In the genomic region with DNA sequence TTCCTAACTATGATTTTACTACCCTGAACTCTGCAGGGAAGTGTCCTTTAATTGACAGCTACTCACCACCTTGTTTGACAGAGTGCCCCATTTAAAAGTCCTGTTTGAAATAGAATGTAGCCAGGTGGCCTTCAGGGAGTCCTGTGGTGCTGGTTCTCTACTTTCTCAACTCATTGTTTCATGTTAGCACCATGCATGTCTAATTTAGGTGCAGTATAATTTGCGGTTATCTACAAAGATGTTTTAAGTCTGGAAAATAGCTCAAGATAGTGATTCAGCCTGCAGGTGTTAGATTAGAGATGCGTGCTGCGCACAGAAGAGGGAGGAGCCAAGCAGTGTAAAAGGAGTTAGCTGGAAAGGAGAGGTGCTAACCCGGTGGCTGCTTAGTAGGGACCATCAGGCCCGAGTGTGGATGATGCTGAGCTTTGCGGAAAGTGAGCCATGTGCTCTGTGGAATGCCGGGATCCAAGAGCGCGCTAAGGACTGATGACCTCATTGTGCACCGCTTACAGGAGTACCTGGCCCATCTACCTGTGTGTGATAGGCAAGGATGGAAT, we compare ENCODE assay signal across 8 cellular contexts. TPM values are rescaled to one million over a fixed set of nuclear protein-coding genes. Genes with fewer than 3 reads are reported as not detected.
A peak's percentile ranks its signal among the peaks of the same experiment; 100 is the strongest.
DNase-seq lines count a peak whose midpoint lies in the region; ATAC-seq and TF ChIP-seq lines count a peak whose summit lies in the region.

No MANE protein-coding gene starts in this region.

- peak overlapping the region; percentile 85 for H3K4me3 Mint-ChIP-seq in neural crest cell

- H3K9me3 Mint-ChIP-seq in neural crest cell, result no peaks in the 10 kb centered on the region

- H3K27me3 Mint-ChIP-seq in neural crest cell (ENCODE audit: low read depth), result no peaks in the 10 kb centered on the region

- no peaks in the 10 kb centered on the region for H3K27me3 ChIP-seq in BLaER1 treated with 17β-estradiol and CSF1 and Interleukin-3, amounts not matched to agents 10 nM and 100 nM

- TF ChIP-seq EP300 in Ishikawa (IDR thresholded peaks at IDR 0.05; ENCODE audit: borderline replicate concordance), result no peak

- H3K36me3 ChIP-seq in BLaER1 treated with 17β-estradiol and CSF1 and Interleukin-3, amounts not matched to agents 10 nM and 100 nM, result peaks cover 0 to 15% (median 10%) of the 10 kb centered on the region in 11 experiments; a peak in 14 of 22 replicates

- peak; percentile 82 for DNase-seq in activated CD4-positive, alpha-beta T cell treated with anti-CD3 and anti-CD28 coated beads for 48 hours
- DNase-seq in effector CD4-positive, alpha-beta T cell, result peak; percentile 58
- DNase-seq in neural crest cell (ENCODE audit: low read depth, low spot score), result no peak
- no peak for DNase-seq in LoVo (ENCODE audit: low spot score)
- DNase-seq in 8988T, result no peak

- no peak overlapping the region for H3K27ac Mint-ChIP-seq in neural crest cell (ENCODE audit: unreplicated experiment)

- H3K4me3 ChIP-seq in BLaER1 treated with 17β-estradiol and CSF1 and Interleukin-3, amounts not matched to agents 10 nM and 100 nM, result peak overlapping the region; percentile 70 to 87 (median 80)

- H3K27ac ChIP-seq in BLaER1 treated with 17β-estradiol and CSF1 and Interleukin-3, amounts not matched to agents 10 nM and 100 nM, result peak overlapping the region in 8 of 11 experiments; percentile 14 to 86 (median 80); a peak in 11 of 22 replicates

- ATAC-seq in GM19023 (IDR thresholded peaks at IDR 0.05; ENCODE audit: unreplicated experiment), result peak; percentile 27

- H3K9me3 ChIP-seq in BLaER1 treated with 17β-estradiol and CSF1 and Interleukin-3, amounts not matched to agents 10 nM and 100 nM (replicated peaks in 1 of 11), result no peaks in the 10 kb centered on the region

- peaks cover 28% of the 10 kb centered on the region for H3K4me1 Mint-ChIP-seq in neural crest cell

- peak overlapping the region; percentile 83 to 99 (median 92) for H3K4me2 ChIP-seq in BLaER1 treated with 17β-estradiol and CSF1 and Interleukin-3, amounts not matched to agents 10 nM and 100 nM

- no peaks in the 10 kb centered on the region for H3K36me3 Mint-ChIP-seq in neural crest cell (ENCODE audit: low read depth)

- no peak for TF ChIP-seq CTCF in neural crest cell (conservative IDR thresholded peaks at IDR 0.05)

- H4K20me1 ChIP-seq in BLaER1 treated with 17β-estradiol and CSF1 and Interleukin-3, amounts not matched to agents 10 nM and 100 nM, result peaks cover 21 to 57% (median 51%) of the 10 kb centered on the region in 11 experiments; a peak in 21 of 22 replicates

- peak overlapping the region; percentile 79 to 93 (median 88) for H3K9ac ChIP-seq in BLaER1 treated with 17β-estradiol and CSF1 and Interleukin-3, amounts not matched to agents 10 nM and 100 nM

- TF ChIP-seq RAD21 in Ishikawa (IDR thresholded peaks at IDR 0.05; ENCODE audit: low read depth), result no peak

- H3K4me1 ChIP-seq in BLaER1 treated with 17β-estradiol and CSF1 and Interleukin-3, amounts not matched to agents 10 nM and 100 nM, result peaks cover 43 to 68% (median 60%) of the 10 kb centered on the region in 10 experiments

TF ChIP-seq in Ishikawa, 13 proteins besides CTCF, POLR2A, EP300 and RAD21:
- TF ChIP-seq FOXM1 (IDR thresholded peaks at IDR 0.05; ENCODE audit: borderline replicate concordance, low read depth) (no peak), CEBPB (IDR thresholded peaks at IDR 0.05) (no peak), TEAD4 (IDR thresholded peaks at IDR 0.05) (no peak), EGR1 (IDR thresholded peaks at IDR 0.05) (no peak), TCF12 (IDR thresholded peaks at IDR 0.05; ENCODE audit: low read depth) (peak; percentile 37; the same call in 1 of the 2 replicates)
- TF ChIP-seq, protein P1, sequence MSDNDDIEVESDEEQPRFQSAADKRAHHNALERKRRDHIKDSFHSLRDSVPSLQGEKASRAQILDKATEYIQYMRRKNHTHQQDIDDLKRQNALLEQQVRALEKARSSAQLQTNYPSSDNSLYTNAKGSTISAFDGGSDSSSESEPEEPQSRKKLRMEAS (IDR thresholded peaks at IDR 0.05), result 0 out of 2 replicates have a peak, but pooled peaks have one; percentile 40
- TF ChIP-seq, protein P2, sequence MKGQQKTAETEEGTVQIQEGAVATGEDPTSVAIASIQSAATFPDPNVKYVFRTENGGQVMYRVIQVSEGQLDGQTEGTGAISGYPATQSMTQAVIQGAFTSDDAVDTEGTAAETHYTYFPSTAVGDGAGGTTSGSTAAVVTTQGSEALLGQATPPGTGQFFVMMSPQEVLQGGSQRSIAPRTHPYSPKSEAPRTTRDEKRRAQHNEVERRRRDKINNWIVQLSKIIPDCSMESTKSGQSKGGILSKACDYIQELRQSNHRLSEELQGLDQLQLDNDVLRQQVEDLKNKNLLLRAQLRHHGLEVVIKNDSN (IDR thresholded peaks at IDR 0.05), result no peak
- TF ChIP-seq, protein P3, sequence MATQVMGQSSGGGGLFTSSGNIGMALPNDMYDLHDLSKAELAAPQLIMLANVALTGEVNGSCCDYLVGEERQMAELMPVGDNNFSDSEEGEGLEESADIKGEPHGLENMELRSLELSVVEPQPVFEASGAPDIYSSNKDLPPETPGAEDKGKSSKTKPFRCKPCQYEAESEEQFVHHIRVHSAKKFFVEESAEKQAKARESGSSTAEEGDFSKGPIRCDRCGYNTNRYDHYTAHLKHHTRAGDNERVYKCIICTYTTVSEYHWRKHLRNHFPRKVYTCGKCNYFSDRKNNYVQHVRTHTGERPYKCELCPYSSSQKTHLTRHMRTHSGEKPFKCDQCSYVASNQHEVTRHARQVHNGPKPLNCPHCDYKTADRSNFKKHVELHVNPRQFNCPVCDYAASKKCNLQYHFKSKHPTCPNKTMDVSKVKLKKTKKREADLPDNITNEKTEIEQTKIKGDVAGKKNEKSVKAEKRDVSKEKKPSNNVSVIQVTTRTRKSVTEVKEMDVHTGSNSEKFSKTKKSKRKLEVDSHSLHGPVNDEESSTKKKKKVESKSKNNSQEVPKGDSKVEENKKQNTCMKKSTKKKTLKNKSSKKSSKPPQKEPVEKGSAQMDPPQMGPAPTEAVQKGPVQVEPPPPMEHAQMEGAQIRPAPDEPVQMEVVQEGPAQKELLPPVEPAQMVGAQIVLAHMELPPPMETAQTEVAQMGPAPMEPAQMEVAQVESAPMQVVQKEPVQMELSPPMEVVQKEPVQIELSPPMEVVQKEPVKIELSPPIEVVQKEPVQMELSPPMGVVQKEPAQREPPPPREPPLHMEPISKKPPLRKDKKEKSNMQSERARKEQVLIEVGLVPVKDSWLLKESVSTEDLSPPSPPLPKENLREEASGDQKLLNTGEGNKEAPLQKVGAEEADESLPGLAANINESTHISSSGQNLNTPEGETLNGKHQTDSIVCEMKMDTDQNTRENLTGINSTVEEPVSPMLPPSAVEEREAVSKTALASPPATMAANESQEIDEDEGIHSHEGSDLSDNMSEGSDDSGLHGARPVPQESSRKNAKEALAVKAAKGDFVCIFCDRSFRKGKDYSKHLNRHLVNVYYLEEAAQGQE (IDR thresholded peaks at IDR 0.05; ENCODE audit: low read depth), result no peak

RNA-seq across cellular contexts. Expression of a gene that starts 1.2 kb away (rescaled TPM):
- total RNA-seq in neural crest cell, result 35.7 and 39.0 TPM in 2 replicates

RNA-seq across cellular contexts. Expression of a gene that starts 22.4 kb away (rescaled TPM):
- total RNA-seq in neural crest cell, result 0.49 and 0.64 TPM in 2 replicates

Comparison
In these comparisons a context has a peak if more than half of its experiments do, and no peak if none do; other contexts are left out.
1. DNase-seq: peak in activated CD4-positive, alpha-beta T cell treated with anti-CD3 and anti-CD28 coated beads for 48 hours (single experiment) and effector CD4-positive, alpha-beta T cell (single experiment); none in neural crest cell (single experiment), LoVo (single experiment) and 8988T (single experiment).